Comparison of ENCODE assay signal across 1 cellular context in the genomic region with DNA sequence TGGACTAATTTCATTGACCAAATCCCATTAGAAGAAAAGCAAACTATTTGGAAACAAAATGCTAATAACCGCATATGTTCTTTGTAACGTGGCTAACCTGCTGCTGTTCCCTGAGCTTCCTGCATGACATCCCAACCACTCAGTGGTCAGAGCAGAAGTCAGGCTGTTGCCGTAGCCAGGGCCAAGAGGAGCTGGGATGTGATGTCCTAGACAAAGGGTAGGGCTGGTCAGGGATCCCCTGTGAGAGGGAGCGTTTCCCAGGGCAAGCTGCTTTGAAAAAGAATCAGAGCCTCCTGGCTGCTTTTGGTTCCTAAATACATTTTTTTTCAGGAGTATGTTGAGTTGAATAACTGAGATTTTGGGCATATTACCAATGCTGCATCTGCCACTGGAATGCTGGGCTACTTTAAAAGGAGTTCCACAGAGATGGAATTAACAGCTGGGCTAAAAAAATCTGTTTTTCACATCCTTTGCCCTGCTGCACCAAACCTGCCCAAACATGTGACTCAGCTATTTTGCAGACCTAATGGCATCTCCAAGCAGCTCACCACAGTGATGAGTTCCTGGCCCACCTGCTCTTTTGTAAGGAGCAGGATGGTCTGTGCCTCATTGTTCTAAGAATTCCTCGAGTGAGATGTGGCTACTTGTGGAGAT.
TF ChIP-seq lines count a peak whose summit lies in the region.

No MANE protein-coding gene starts in this region.

TF ChIP-seq in A549, 52 proteins besides CTCF, POLR2A, EP300 and RAD21 (continued from another document):
- TF ChIP-seq, protein P1, sequence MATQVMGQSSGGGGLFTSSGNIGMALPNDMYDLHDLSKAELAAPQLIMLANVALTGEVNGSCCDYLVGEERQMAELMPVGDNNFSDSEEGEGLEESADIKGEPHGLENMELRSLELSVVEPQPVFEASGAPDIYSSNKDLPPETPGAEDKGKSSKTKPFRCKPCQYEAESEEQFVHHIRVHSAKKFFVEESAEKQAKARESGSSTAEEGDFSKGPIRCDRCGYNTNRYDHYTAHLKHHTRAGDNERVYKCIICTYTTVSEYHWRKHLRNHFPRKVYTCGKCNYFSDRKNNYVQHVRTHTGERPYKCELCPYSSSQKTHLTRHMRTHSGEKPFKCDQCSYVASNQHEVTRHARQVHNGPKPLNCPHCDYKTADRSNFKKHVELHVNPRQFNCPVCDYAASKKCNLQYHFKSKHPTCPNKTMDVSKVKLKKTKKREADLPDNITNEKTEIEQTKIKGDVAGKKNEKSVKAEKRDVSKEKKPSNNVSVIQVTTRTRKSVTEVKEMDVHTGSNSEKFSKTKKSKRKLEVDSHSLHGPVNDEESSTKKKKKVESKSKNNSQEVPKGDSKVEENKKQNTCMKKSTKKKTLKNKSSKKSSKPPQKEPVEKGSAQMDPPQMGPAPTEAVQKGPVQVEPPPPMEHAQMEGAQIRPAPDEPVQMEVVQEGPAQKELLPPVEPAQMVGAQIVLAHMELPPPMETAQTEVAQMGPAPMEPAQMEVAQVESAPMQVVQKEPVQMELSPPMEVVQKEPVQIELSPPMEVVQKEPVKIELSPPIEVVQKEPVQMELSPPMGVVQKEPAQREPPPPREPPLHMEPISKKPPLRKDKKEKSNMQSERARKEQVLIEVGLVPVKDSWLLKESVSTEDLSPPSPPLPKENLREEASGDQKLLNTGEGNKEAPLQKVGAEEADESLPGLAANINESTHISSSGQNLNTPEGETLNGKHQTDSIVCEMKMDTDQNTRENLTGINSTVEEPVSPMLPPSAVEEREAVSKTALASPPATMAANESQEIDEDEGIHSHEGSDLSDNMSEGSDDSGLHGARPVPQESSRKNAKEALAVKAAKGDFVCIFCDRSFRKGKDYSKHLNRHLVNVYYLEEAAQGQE (IDR thresholded peaks at IDR 0.05): no peak
- no peak for TF ChIP-seq RCOR1 (IDR thresholded peaks at IDR 0.05; ENCODE audit: low read depth, low read length)
- no peak for TF ChIP-seq ESRRA (IDR thresholded peaks at IDR 0.05; ENCODE audit: borderline replicate concordance, low read length)
- TF ChIP-seq CHD4 (IDR thresholded peaks at IDR 0.05; ENCODE audit: borderline replicate concordance): no peak
- TF ChIP-seq NFE2L2 (conservative IDR thresholded peaks at IDR 0.05; ENCODE audit: low read length): peak; percentile 56; the same call in 1 of the 2 replicates
- no peak for TF ChIP-seq KDM1A (IDR thresholded peaks at IDR 0.05; ENCODE audit: low read depth)
- no peak for TF ChIP-seq CHD2 (IDR thresholded peaks at IDR 0.05; ENCODE audit: low read length, partially characterized antibody)
- peak; percentile 83 for TF ChIP-seq MAFK (IDR thresholded peaks at IDR 0.05; ENCODE audit: partially characterized antibody)
